10 cellular contexts compared by ENCODE assay signal in the genomic region with DNA sequence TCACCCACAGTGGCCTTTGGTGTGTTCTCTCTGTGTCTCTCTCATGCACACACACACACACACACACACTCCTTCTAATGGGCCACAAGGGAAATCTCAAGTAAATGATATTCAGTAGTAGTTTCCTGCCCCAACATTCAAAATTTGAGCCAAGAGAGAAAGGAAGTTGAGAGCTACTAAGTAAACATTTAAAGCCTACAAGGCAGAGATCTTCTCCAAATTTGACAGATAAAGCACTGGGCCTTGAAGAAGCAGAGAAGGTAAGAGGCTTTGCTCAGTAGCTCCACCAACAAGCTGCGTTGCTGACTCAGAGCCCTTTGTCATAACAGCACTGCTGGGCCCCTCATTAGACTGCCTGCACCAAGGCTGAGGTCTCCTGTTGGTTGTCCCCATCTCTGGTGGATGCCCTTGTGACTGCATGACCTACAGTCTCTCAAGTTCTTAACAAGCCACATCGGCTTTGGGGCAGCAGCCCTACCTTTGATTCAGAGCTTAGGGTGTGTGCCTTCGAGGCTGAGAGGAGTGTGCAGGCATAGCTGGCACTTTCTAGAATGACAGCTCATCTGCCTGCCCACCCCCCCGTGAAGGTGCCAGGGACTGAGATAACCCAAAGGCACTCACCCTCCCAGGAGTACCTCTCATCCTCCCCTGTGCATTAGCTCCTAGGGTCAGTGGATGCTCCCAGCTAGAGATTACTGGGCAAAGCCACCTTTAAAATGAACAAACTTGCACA. TPM values are rescaled to one million over a fixed set of nuclear protein-coding genes. Genes with fewer than 3 reads are reported as not detected.
DNase-seq lines count a peak whose midpoint lies in the region; ATAC-seq and TF ChIP-seq lines count a peak whose summit lies in the region.
"Had no signal": no experiment of that assay in that cellular context is flagged by ENCODE, and none has a peak within 500 bp of the region (broad histone marks: within the 10 kb centered on the region; RNA-seq: fewer than 3 reads in every experiment).

No MANE protein-coding gene starts in this region.

- H3K4me3 Mint-ChIP-seq in activated naive CD8-positive, alpha-beta T cell treated with anti-CD3 and anti-CD28 coated beads, Interleukin-2, amount 50 U/mL, for 24 hours: no peak overlapping the region
- no peak overlapping the region for H3K4me3 Mint-ChIP-seq in activated naive CD8-positive, alpha-beta T cell treated with anti-CD3 and anti-CD28 coated beads for 36 hours

- H3K27ac ChIP-seq in VCaP: peak overlapping the region; percentile 86

- H3K4me1 Mint-ChIP-seq in activated naive CD8-positive, alpha-beta T cell treated with anti-CD3 and anti-CD28 coated beads, Interleukin-2, amount 50 U/mL, for 24 hours: peaks cover 36% of the 10 kb centered on the region
- H3K4me1 Mint-ChIP-seq in activated naive CD8-positive, alpha-beta T cell treated with anti-CD3 and anti-CD28 coated beads for 36 hours: peaks cover 2% of the 10 kb centered on the region

- DNase-seq in activated naive CD8-positive, alpha-beta T cell treated with anti-CD3 and anti-CD28 coated beads, Interleukin-2, amount 50 U/mL, for 24 hours: peak; percentile 16
- no peak for DNase-seq in activated naive CD8-positive, alpha-beta T cell treated with anti-CD3 and anti-CD28 coated beads for 36 hours
- DNase-seq in stimulated activated CD8-positive, alpha-beta memory T cell treated with anti-CD3 and anti-CD28 coated beads, Interleukin-4, amount 100 ng/mL, for 48 hours: peak; percentile 46
- DNase-seq in ecto neural progenitor cell (ENCODE audit: low spot score) (no peak), nucleus accumbens (lab: John Stamatoyannopoulos, UW) (no peak), NCI-H1105 (lab: John Stamatoyannopoulos, UW) (no peak)
- DNase-seq: Calu3 had no signal

- ATAC-seq in activated naive CD8-positive, alpha-beta T cell treated with anti-CD3 and anti-CD28 coated beads, Interleukin-2, amount 50 U/mL, for 24 hours: peak; percentile 93
- peak; percentile 54 for ATAC-seq in HG02852 (IDR thresholded peaks at IDR 0.05; ENCODE audit: unreplicated experiment)

- H3K27ac Mint-ChIP-seq in activated naive CD8-positive, alpha-beta T cell treated with anti-CD3 and anti-CD28 coated beads, Interleukin-2, amount 50 U/mL, for 24 hours: no peak overlapping the region
- no peak overlapping the region for H3K27ac Mint-ChIP-seq in activated naive CD8-positive, alpha-beta T cell treated with anti-CD3 and anti-CD28 coated beads for 36 hours

- no peak for TF ChIP-seq CTCF in VCaP (conservative IDR thresholded peaks at IDR 0.05)

- H3K9me3 Mint-ChIP-seq in activated naive CD8-positive, alpha-beta T cell treated with anti-CD3 and anti-CD28 coated beads, Interleukin-2, amount 50 U/mL, for 24 hours: no peaks in the 10 kb centered on the region
- H3K9me3 Mint-ChIP-seq in activated naive CD8-positive, alpha-beta T cell treated with anti-CD3 and anti-CD28 coated beads for 36 hours: peaks cover 2% of the 10 kb centered on the region

- no peaks in the 10 kb centered on the region for H3K36me3 Mint-ChIP-seq in activated naive CD8-positive, alpha-beta T cell treated with anti-CD3 and anti-CD28 coated beads, Interleukin-2, amount 50 U/mL, for 24 hours (ENCODE audit: low read depth)
- H3K36me3 Mint-ChIP-seq in activated naive CD8-positive, alpha-beta T cell treated with anti-CD3 and anti-CD28 coated beads for 36 hours: peaks cover 13% of the 10 kb centered on the region

- no peaks in the 10 kb centered on the region for H3K27me3 Mint-ChIP-seq in activated naive CD8-positive, alpha-beta T cell treated with anti-CD3 and anti-CD28 coated beads, Interleukin-2, amount 50 U/mL, for 24 hours
- H3K27me3 Mint-ChIP-seq in activated naive CD8-positive, alpha-beta T cell treated with anti-CD3 and anti-CD28 coated beads for 36 hours: no peaks in the 10 kb centered on the region

RNA-seq across cellular contexts. Expression of gene NEB, which starts 32.3 kb away (rescaled TPM):
- total RNA-seq in activated naive CD8-positive, alpha-beta T cell treated with anti-CD3 and anti-CD28 coated beads for 36 hours: under 1 TPM; 0.06 to 0.20 TPM
- total RNA-seq: M059J had no signal

Comparison
In these comparisons a context has a peak if more than half of its experiments do, and no peak if none do; other contexts are left out.
1. DNase-seq: peak in activated naive CD8-positive, alpha-beta T cell treated with anti-CD3 and anti-CD28 coated beads, Interleukin-2, amount 50 U/mL, for 24 hours (single experiment) and stimulated activated CD8-positive, alpha-beta memory T cell treated with anti-CD3 and anti-CD28 coated beads, Interleukin-4, amount 100 ng/mL, for 48 hours (single experiment); none in activated naive CD8-positive, alpha-beta T cell treated with anti-CD3 and anti-CD28 coated beads for 36 hours (single experiment), ecto neural progenitor cell (single experiment), nucleus accumbens (0 of 56) and NCI-H1105 (single experiment).